Comparison of ENCODE assay signal across 1 cellular context in genomic region chr1:119608816-119609215, GRCh38. TPM values are rescaled to one million over a fixed set of nuclear protein-coding genes. Genes with fewer than 3 reads are reported as not detected.
"Had no signal": no experiment of that assay in that cellular context is flagged by ENCODE, and none has a peak within 500 bp of the region (broad histone marks: within the 10 kb centered on the region; RNA-seq: fewer than 3 reads in every experiment).

No MANE protein-coding gene starts in this region.

RNA-seq across cellular contexts. Expression of gene ZNF697, which starts 39.2 kb away (rescaled TPM):
- polyA plus RNA-seq: naive thymus-derived CD8-positive, alpha-beta T cell had no signal
